ENCODE assay signal across 24 cellular contexts in genomic region chrX:23644744-23645143, GRCh38.
"Had no signal": no experiment of that assay in that cellular context is flagged by ENCODE, and none has a peak within 500 bp of the region (broad histone marks: within the 10 kb centered on the region; RNA-seq: fewer than 3 reads in every experiment).

No MANE protein-coding gene starts in this region.

- H3K9me3 ChIP-seq: esophagus squamous epithelium, gastroesophageal sphincter, lower lobe of right lung, mucosa of descending colon had no signal

- DNase-seq: dermis blood vessel endothelial cell; dorsolateral prefrontal cortex; effector CD4-positive, alpha-beta T cell; effector memory CD4-positive, alpha-beta T cell; erythroblast; esophagus squamous epithelium; foreskin keratinocyte; heart left ventricle; hippocampal formation; left cardiac atrium; left lung; left ventricle myocardium superior; lower lobe of right lung; mesenchymal stem cell; mucosa of descending colon had no signal

- H3K4me3 ChIP-seq: coronary artery, dorsolateral prefrontal cortex, esophagus squamous epithelium, gastroesophageal sphincter, heart left ventricle, left lung, lower lobe of right lung, mucosa of descending colon had no signal

- ATAC-seq: esophagus mucosa, foreskin keratinocyte, gastroesophageal sphincter, heart left ventricle, left cardiac atrium, left lung, left ventricle myocardium superior, lower lobe of right lung, mucosa of descending colon had no signal

- H3K36me3 ChIP-seq: esophagus squamous epithelium, gastroesophageal sphincter, heart left ventricle, left lung, lower lobe of right lung had no signal

- H3K27ac ChIP-seq: coronary artery, dorsolateral prefrontal cortex, epithelial cell of prostate, esophagus squamous epithelium, foreskin keratinocyte, gastroesophageal sphincter, heart left ventricle, left lung, lower lobe of right lung had no signal

- FAIRE-seq: colon, endothelial cell of umbilical vein, frontal cortex, islet of Langerhans, keratinocyte had no signal

- H3K27me3 ChIP-seq: esophagus squamous epithelium, foreskin keratinocyte, gastroesophageal sphincter, heart left ventricle, left lung had no signal

- H3K4me1 ChIP-seq: esophagus squamous epithelium, foreskin keratinocyte, gastroesophageal sphincter, heart left ventricle, left lung, lower lobe of right lung had no signal
